In genomic region chr1:8562881-8563865, GRCh38 we compare ENCODE assay signal across 11 cellular contexts.
DNase-seq lines count a peak whose midpoint lies in the region; ATAC-seq and TF ChIP-seq lines count a peak whose summit lies in the region.
"Had no signal": no experiment of that assay in that cellular context is flagged by ENCODE, and none has a peak within 500 bp of the region (broad histone marks: within the 10 kb centered on the region; RNA-seq: fewer than 3 reads in every experiment).

No MANE protein-coding gene starts in this region.

- TF ChIP-seq POLR2A in heart left ventricle (IDR thresholded peaks at IDR 0.05), result no peak
- no peak for TF ChIP-seq POLR2A in suprapubic skin (IDR thresholded peaks at IDR 0.05)

- no peaks in the 10 kb centered on the region for H3K36me3 Mint-ChIP-seq in stimulated activated naive CD8-positive, alpha-beta T cell treated with anti-CD3 and anti-CD28 coated beads, Interleukin-15, Interleukin-2, amounts not matched to agents 100 ng/mL and 50 ng/mL, for 24 hours (ENCODE audit: low read depth)

- no peaks in the 10 kb centered on the region for H3K9me3 ChIP-seq in cardiac muscle cell (ENCODE audit: low read depth)
- no peaks in the 10 kb centered on the region for H3K9me3 ChIP-seq in heart left ventricle
- no peaks in the 10 kb centered on the region for H3K9me3 ChIP-seq in suprapubic skin
- H3K9me3 ChIP-seq: pancreas had no signal

- DNase-seq in cardiac muscle cell (ENCODE audit: low read depth in 1 of 2, low spot score in 1 of 2) (peak in 1 of 2 donors; percentile 62), Right ventricle myocardium inferior (ENCODE audit: missing footprints) (no peak), heart left ventricle (no peak), RKO (ENCODE audit: low spot score) (no peak), suprapubic skin (ENCODE audit: low spot score in 2 of 2) (no peak), cerebellar nuclear complex (lab: John Stamatoyannopoulos, UW) (no peak)
- DNase-seq: caudate nucleus, NCI-H1105 treated with DMSO at 0.1 percent for 48 hours, pancreas had no signal

- intact Hi-C loops in Right ventricle myocardium inferior (cut with DNase I) (loop anchor here (5.0 kb wide), 1 partner anchor 284 kb away; no protein-coding TSS in a partner anchor), heart left ventricle (cut with DNase I) (loop anchor here in 7 of 10 donors (2.0 to 10.0 kb wide), 7 partner anchors 34 to 289 kb away; no protein-coding TSS in a partner anchor)

- no peak overlapping the region for H3K4me3 ChIP-seq in cardiac muscle cell
- no peak overlapping the region for H3K4me3 ChIP-seq in heart left ventricle
- H3K4me3 ChIP-seq in suprapubic skin, result no peak overlapping the region
- H3K4me3 ChIP-seq: pancreas had no signal

- H3K9me3 Mint-ChIP-seq in stimulated activated naive CD8-positive, alpha-beta T cell treated with anti-CD3 and anti-CD28 coated beads, Interleukin-15, Interleukin-2, amounts not matched to agents 100 ng/mL and 50 ng/mL, for 24 hours, result no peaks in the 10 kb centered on the region

- ATAC-seq in Right ventricle myocardium inferior (no peak), heart left ventricle (peak in 3 of 4 donors; percentile 19 to 44 (median 38))

- peaks cover 30% of the 10 kb centered on the region for H3K4me1 Mint-ChIP-seq in stimulated activated naive CD8-positive, alpha-beta T cell treated with anti-CD3 and anti-CD28 coated beads, Interleukin-15, Interleukin-2, amounts not matched to agents 100 ng/mL and 50 ng/mL, for 24 hours (ENCODE audit: low read depth)

- 32 to 42% (median 33%) methylated on average over 4 of the region's 4 CpGs for WGBS in heart left ventricle, 4 donors
- 58% methylated on average over 4 of the region's 4 CpGs for WGBS in suprapubic skin

- H3K4me1 ChIP-seq in cardiac muscle cell (ENCODE audit: low read depth) (peaks cover 41% of the 10 kb centered on the region), heart left ventricle (peaks cover 0 to 35% (median 13%) of the 10 kb centered on the region in 12 donors), suprapubic skin (peaks cover 8% of the 10 kb centered on the region)

- TF ChIP-seq EP300 in suprapubic skin (IDR thresholded peaks at IDR 0.05), result no peak

- no peaks in the 10 kb centered on the region for H3K27me3 ChIP-seq in cardiac muscle cell
- H3K27me3 ChIP-seq in heart left ventricle, result no peaks in the 10 kb centered on the region
- H3K27me3 ChIP-seq in suprapubic skin, result no peaks in the 10 kb centered on the region
- H3K27me3 ChIP-seq: pancreas had no signal

- H3K27ac ChIP-seq in cardiac muscle cell (peak overlapping the region; percentile 72), VCaP (peak overlapping the region; percentile 66), heart left ventricle (peak overlapping the region in 5 of 12 donors; percentile 14 to 53 (median 30)), suprapubic skin (no peak overlapping the region)

- H3K4me3 Mint-ChIP-seq in stimulated activated naive CD8-positive, alpha-beta T cell treated with anti-CD3 and anti-CD28 coated beads, Interleukin-15, Interleukin-2, amounts not matched to agents 100 ng/mL and 50 ng/mL, for 24 hours, result no peak overlapping the region

- no peaks in the 10 kb centered on the region for H3K27me3 Mint-ChIP-seq in stimulated activated naive CD8-positive, alpha-beta T cell treated with anti-CD3 and anti-CD28 coated beads, Interleukin-15, Interleukin-2, amounts not matched to agents 100 ng/mL and 50 ng/mL, for 24 hours

- peak overlapping the region; percentile 64 for H3K27ac Mint-ChIP-seq in stimulated activated naive CD8-positive, alpha-beta T cell treated with anti-CD3 and anti-CD28 coated beads, Interleukin-15, Interleukin-2, amounts not matched to agents 100 ng/mL and 50 ng/mL, for 24 hours

- TF ChIP-seq CTCF in cardiac muscle cell (IDR thresholded peaks at IDR 0.05; ENCODE audit: low read depth, low read length), result no peak
- no peak for TF ChIP-seq CTCF in VCaP (conservative IDR thresholded peaks at IDR 0.05)
- no peak for TF ChIP-seq CTCF in heart left ventricle (IDR thresholded peaks at IDR 0.05)
- TF ChIP-seq CTCF in suprapubic skin (IDR thresholded peaks at IDR 0.05), result no peak

- H3K36me3 ChIP-seq in cardiac muscle cell (no peaks in the 10 kb centered on the region), heart left ventricle (no peaks in the 10 kb centered on the region), suprapubic skin (no peaks in the 10 kb centered on the region)
- H3K36me3 ChIP-seq: pancreas had no signal
